ENCODE assay signal across 8 cellular contexts in genomic region chr1:235253219-235253640, GRCh38.
DNase-seq lines count a peak whose midpoint lies in the region; ATAC-seq and TF ChIP-seq lines count a peak whose summit lies in the region.

No MANE protein-coding gene starts in this region.

- in situ Hi-C loops in KBM-7 (cut with MboI; ENCODE audit: low pct_unique_long_range_greater_than_20kb, low sequenced_read_pairs) = no loop called here

- ATAC-seq in GM19372 (IDR thresholded peaks at IDR 0.05; ENCODE audit: low read depth, unreplicated experiment) (peak; percentile 68), foreskin keratinocyte (peak; percentile 96), upper lobe of left lung (ENCODE audit: low FRiP score in 2 of 2) (peak; percentile 88 to 94)
- peak; percentile 92 for ATAC-seq in activated T-helper 17 cell treated with anti-CD3 and anti-CD28 coated beads, Interleukin-2, amount 50 U/mL, for 72 hours (replicated peaks)

- H3K27ac ChIP-seq in Peyer's patch (no peak overlapping the region), foreskin keratinocyte (no peak overlapping the region), ovary (no peak overlapping the region), upper lobe of left lung (no peak overlapping the region)

- peak; percentile 99 for TF ChIP-seq CTCF in BE2C (IDR thresholded peaks at IDR 0.05; ENCODE audit: low read depth, low read length)
- TF ChIP-seq CTCF in Peyer's patch (IDR thresholded peaks at IDR 0.05) = peak; percentile 27 to 82 (median 78)
- peak; percentile 91 for TF ChIP-seq CTCF in foreskin keratinocyte (conservative IDR thresholded peaks at IDR 0.05)
- peak in 2 of 3 donors; percentile 43 to 51 for TF ChIP-seq CTCF in ovary (IDR thresholded peaks at IDR 0.05)
- peak; percentile 39 to 78 (median 70) for TF ChIP-seq CTCF in upper lobe of left lung (IDR thresholded peaks at IDR 0.05)

- intact Hi-C loops in ovary (cut with DNase I) = loop anchor here in 1 of 4 donors (5.0 kb wide), 1 partner anchor 164 kb away; no protein-coding TSS in a partner anchor

- TF ChIP-seq POLR2A in Peyer's patch (IDR thresholded peaks at IDR 0.05) (no peak), ovary (IDR thresholded peaks at IDR 0.05) (no peak), upper lobe of left lung (IDR thresholded peaks at IDR 0.05) (no peak)

- H3K4me1 Mint-ChIP-seq in activated T-helper 17 cell treated with anti-CD3 and anti-CD28 coated beads, Interleukin-2, amount 50 U/mL, for 72 hours = peaks cover 2% of the 10 kb centered on the region

- peak; percentile 81 for DNase-seq in BE2C
- peak; percentile 75 for DNase-seq in KBM-7
- DNase-seq in Peyer's patch = peak in 1 of 3 donors; percentile 74
- DNase-seq in foreskin keratinocyte = peak; percentile 29 to 60
- peak in 4 of 5 donors; percentile 33 to 63 (median 45) for DNase-seq in ovary
- peak in 1 of 2 donors; percentile 59 for DNase-seq in upper lobe of left lung

- H3K4me1 ChIP-seq in BE2C (no peaks in the 10 kb centered on the region), Peyer's patch (peaks cover 0 to 8% (median 0%) of the 10 kb centered on the region in 4 donors), foreskin keratinocyte (no peaks in the 10 kb centered on the region), ovary (ENCODE audit: insufficient read depth) (no peaks in the 10 kb centered on the region), upper lobe of left lung (peaks cover 0 to 8% (median 0%) of the 10 kb centered on the region in 4 donors)

- peaks cover 10% of the 10 kb centered on the region for H3K36me3 ChIP-seq in BE2C
- H3K36me3 ChIP-seq in Peyer's patch = peaks cover 0 to 8% (median 0%) of the 10 kb centered on the region in 3 donors
- H3K36me3 ChIP-seq in ovary = no peaks in the 10 kb centered on the region
- H3K36me3 ChIP-seq in upper lobe of left lung = peaks cover 0 to 19% (median 2%) of the 10 kb centered on the region in 4 donors

- TF ChIP-seq EP300 in ovary (IDR thresholded peaks at IDR 0.05) (no peak), upper lobe of left lung (IDR thresholded peaks at IDR 0.05) (no peak)

- H3K4me3 ChIP-seq in BE2C (ENCODE audit: low read depth, low read length) (no peak overlapping the region), Peyer's patch (no peak overlapping the region), ovary (no peak overlapping the region), upper lobe of left lung (no peak overlapping the region)

- no peaks in the 10 kb centered on the region for H3K27me3 Mint-ChIP-seq in activated T-helper 17 cell treated with anti-CD3 and anti-CD28 coated beads, Interleukin-2, amount 50 U/mL, for 72 hours

- H3K27me3 ChIP-seq in BE2C = no peaks in the 10 kb centered on the region
- H3K27me3 ChIP-seq in Peyer's patch = no peaks in the 10 kb centered on the region
- H3K27me3 ChIP-seq in foreskin keratinocyte = no peaks in the 10 kb centered on the region
- H3K27me3 ChIP-seq in ovary = no peaks in the 10 kb centered on the region
- no peaks in the 10 kb centered on the region for H3K27me3 ChIP-seq in upper lobe of left lung

- H3K4me3 Mint-ChIP-seq in activated T-helper 17 cell treated with anti-CD3 and anti-CD28 coated beads, Interleukin-2, amount 50 U/mL, for 72 hours = no peak overlapping the region

- WGBS in ovary, 3 donors = 0 to 10% (median 10%) methylated on average over 1 of the region's 1 CpG
- 5 to 8% methylated on average over 1 of the region's 1 CpG for WGBS in upper lobe of left lung, 2 donors

- H3K9me3 ChIP-seq in BE2C (no peaks in the 10 kb centered on the region), Peyer's patch (no peaks in the 10 kb centered on the region), ovary (no peaks in the 10 kb centered on the region), upper lobe of left lung (no peaks in the 10 kb centered on the region)

- H3K9me3 Mint-ChIP-seq in activated T-helper 17 cell treated with anti-CD3 and anti-CD28 coated beads, Interleukin-2, amount 50 U/mL, for 72 hours = no peaks in the 10 kb centered on the region

- no peak overlapping the region for H3K27ac Mint-ChIP-seq in activated T-helper 17 cell treated with anti-CD3 and anti-CD28 coated beads, Interleukin-2, amount 50 U/mL, for 72 hours

- peaks cover 81% of the 10 kb centered on the region for H3K36me3 Mint-ChIP-seq in activated T-helper 17 cell treated with anti-CD3 and anti-CD28 coated beads, Interleukin-2, amount 50 U/mL, for 72 hours (ENCODE audit: low read depth)

Comparison
In these comparisons a context has a peak if more than half of its experiments do, and no peak if none do; other contexts are left out.
1. CTCF ChIP-seq: peak in every context shown above with its lines; median percentile 99 in BE2C; 91 in foreskin keratinocyte; 78 in Peyer's patch; 70 in upper lobe of left lung; 47 in ovary.